Comparison of ENCODE assay signal across 8 cellular contexts in genomic region chr10:94362360-94363250, GRCh38. TPM values are rescaled to one million over a fixed set of nuclear protein-coding genes. Genes with fewer than 3 reads are reported as not detected.
DNase-seq lines count a peak whose midpoint lies in the region; ATAC-seq and TF ChIP-seq lines count a peak whose summit lies in the region.

TSS of gene NOC3L (minus strand) at chr10:94362939. CDS start at chr10:94362838, 101 bp downstream.

- DNase-seq in NCI-H1417 (lab: John Stamatoyannopoulos, UW) (peak; percentile 89 to 94 (median 94)), T follicular helper cell (ENCODE audit: low read depth) (peak; percentile 93), adrenal gland (peak; percentile 95 to 97 (median 96)), heart left ventricle (peak; percentile 93 to 97 (median 97)), pons (ENCODE audit: low spot score) (peak; percentile 95), type B pancreatic cell (ENCODE audit: extremely low spot score, unreplicated experiment) (peak; percentile 98)

- 0% methylated on average over 26 to 55 of the region's 55 CpGs for WGBS in adrenal gland, 4 donors
- WGBS in heart left ventricle, 4 donors: 0 to 1% (median 1%) methylated on average over 35 to 55 of the region's 55 CpGs

- H3K27me3 ChIP-seq in adrenal gland (no peaks in the 10 kb centered on the region), heart left ventricle (no peaks in the 10 kb centered on the region)

- H3K27ac Mint-ChIP-seq in type B pancreatic cell: peak within 1 kb of the TSS; percentile 91

- peaks cover 6% of the 10 kb centered on the region for H3K27me3 Mint-ChIP-seq in type B pancreatic cell

- peaks cover 9% of the 10 kb centered on the region for H3K4me1 Mint-ChIP-seq in type B pancreatic cell (ENCODE audit: unreplicated experiment)

- peak within 1 kb of the TSS; percentile 95 for H3K4me3 Mint-ChIP-seq in type B pancreatic cell

- H3K36me3 Mint-ChIP-seq in type B pancreatic cell: peaks cover 10% of the 10 kb centered on the region

- H3K4me1 ChIP-seq in adrenal gland (replicated peaks in 1 of 2) (peaks cover 15 to 25% of the 10 kb centered on the region in 2 donors), heart left ventricle (peaks cover 0 to 21% (median 13%) of the 10 kb centered on the region in 12 donors)

- TF ChIP-seq POLR2A in adrenal gland (IDR thresholded peaks at IDR 0.05) (peak in 1 of 2 donors; percentile 65), heart left ventricle (IDR thresholded peaks at IDR 0.05) (peak in 1 of 2 donors; percentile 34)

- peak within 1 kb of the TSS; percentile 75 for H3K4me3 ChIP-seq in GM12875 (ENCODE audit: low read depth, low read length)
- peak within 1 kb of the TSS; percentile 1 to 87 (median 40) for H3K4me3 ChIP-seq in adrenal gland
- peak within 1 kb of the TSS; percentile 56 to 84 (median 77) for H3K4me3 ChIP-seq in heart left ventricle

- no peaks in the 10 kb centered on the region for H3K9me3 Mint-ChIP-seq in type B pancreatic cell

- H3K27ac ChIP-seq in adrenal gland: peak within 1 kb of the TSS in 4 of 5 donors; percentile 54 to 89 (median 76)
- peak within 1 kb of the TSS in 11 of 12 donors; percentile 25 to 86 (median 64) for H3K27ac ChIP-seq in heart left ventricle

- TF ChIP-seq CTCF in GM12875 (IDR thresholded peaks at IDR 0.05; ENCODE audit: borderline replicate concordance, insufficient read depth, low read depth, low read length) (peak; percentile 75), adrenal gland (IDR thresholded peaks at IDR 0.05) (peak; percentile 59 to 88 (median 77)), heart left ventricle (IDR thresholded peaks at IDR 0.05) (peak; percentile 73 to 96 (median 93)), type B pancreatic cell (conservative IDR thresholded peaks at IDR 0.05) (peak; percentile 89)

- intact Hi-C loops in adrenal gland (cut with DNase I): loop anchor here in 1 of 2 donors (10.0 kb wide), 1 partner anchor 82 kb away; no protein-coding TSS in a partner anchor
- intact Hi-C loops in heart left ventricle (cut with DNase I): loop anchor here (1.0 to 10.0 kb wide), 7 partner anchors 40 to 82 kb away; partner anchors contain the start of gene TBC1D12 (in 8 of the 10)

- H3K36me3 ChIP-seq in adrenal gland (replicated peaks in 1 of 2): peaks cover 0 to 4% of the 10 kb centered on the region in 2 donors
- H3K36me3 ChIP-seq in heart left ventricle: peaks cover 0 to 21% (median 7%) of the 10 kb centered on the region in 9 donors

- ATAC-seq in HG02763 (IDR thresholded peaks at IDR 0.05; ENCODE audit: unreplicated experiment): peak; percentile 99
- peak; percentile 99 to 100 (median 100) for ATAC-seq in heart left ventricle

- H3K9me3 ChIP-seq in adrenal gland (replicated peaks in 1 of 3): no peaks in the 10 kb centered on the region
- no peaks in the 10 kb centered on the region for H3K9me3 ChIP-seq in heart left ventricle

RNA-seq across cellular contexts. Expression of gene NOC3L, which starts in this region (rescaled TPM):
- total RNA-seq in adrenal gland: 10 to 100 TPM in 7 of 8 donors, 1 to 10 TPM in 1; 7.4 to 22.2 (median 18.8) TPM
- polyA plus RNA-seq in adrenal gland: 10 to 100 TPM in 1 of 3 donors, 1 to 10 TPM in 2; 6.2 to 29.4 (median 7.1) TPM
- total RNA-seq in heart left ventricle: 10 to 100 TPM in 3 of 9 donors, 1 to 10 TPM in 6; 4.5 to 12.0 (median 8.2) TPM
- polyA plus RNA-seq in heart left ventricle: 1 to 10 TPM; 2.2 to 9.9 TPM
- 17.2 and 21.1 TPM in 2 replicates for total RNA-seq in type B pancreatic cell (ENCODE audit: low replicate concordance)

Comparison
In these comparisons a context has a peak if more than half of its experiments do, and no peak if none do; other contexts are left out.
1. Peak in every context shown above with its lines: DNase-seq, ATAC-seq, H3K4me3 ChIP-seq and H3K27ac ChIP-seq.